Comparison of ENCODE assay signal across 9 cellular contexts in the genomic region with DNA sequence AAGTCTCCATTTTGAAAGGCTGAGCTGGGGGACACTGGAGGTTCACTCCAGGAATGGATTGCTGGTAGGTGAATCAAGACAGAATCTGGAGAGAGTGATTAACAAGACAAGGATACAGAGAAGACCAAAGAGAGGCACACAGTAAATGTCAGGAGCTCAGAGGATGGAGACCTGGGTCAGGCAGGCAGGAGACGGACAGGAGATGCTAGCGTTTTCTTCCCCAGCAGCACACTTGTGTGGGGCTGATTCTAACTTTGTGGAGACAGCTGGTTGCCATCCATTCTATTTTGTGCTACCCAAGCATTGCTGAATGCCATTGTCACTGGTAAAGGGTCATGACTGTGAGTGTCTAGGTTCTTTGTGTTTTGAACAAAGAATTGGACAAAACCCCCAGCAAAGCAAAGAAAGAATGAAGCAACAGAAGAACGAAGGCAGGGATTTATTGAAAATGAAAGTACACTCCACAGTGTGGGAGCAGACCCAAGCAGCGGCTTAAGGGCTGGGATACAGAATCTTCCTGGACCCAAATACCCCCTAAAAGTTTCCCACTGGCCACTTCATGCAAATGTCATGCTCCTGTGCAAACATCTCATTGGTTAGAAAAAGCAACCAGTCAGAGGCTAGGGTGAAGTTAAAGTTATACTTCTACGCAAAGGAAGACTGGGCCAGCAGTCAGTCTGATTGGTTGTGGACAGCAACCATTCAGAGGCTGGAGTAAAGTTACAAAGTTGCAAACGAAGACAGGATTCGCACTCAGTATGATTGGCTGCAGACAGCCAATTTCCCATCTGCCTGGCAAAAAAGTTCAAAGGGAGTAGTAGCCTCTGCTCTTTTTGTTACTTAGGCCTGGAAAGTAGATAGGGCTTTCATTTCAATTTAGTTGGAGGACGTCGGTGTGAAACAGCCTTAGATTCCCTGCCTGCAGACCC. TPM values are rescaled to one million over a fixed set of nuclear protein-coding genes. Genes with fewer than 3 reads are reported as not detected.
A peak's percentile ranks its signal among the peaks of the same experiment; 100 is the strongest.
DNase-seq lines count a peak whose midpoint lies in the region; FAIRE-seq and TF ChIP-seq lines count a peak whose summit lies in the region.
"Had no signal": no experiment of that assay in that cellular context is flagged by ENCODE, and none has a peak within 500 bp of the region (broad histone marks: within the 10 kb centered on the region; RNA-seq: fewer than 3 reads in every experiment).

No MANE protein-coding gene starts in this region.

- no peak overlapping the region for H3K27ac Mint-ChIP-seq in T-helper 2 cell treated with Interferon-gamma antibody and Interleukin-4, amounts not matched to agents 5 μg/mL and 100 μg/mL, for 36 hours
- H3K27ac Mint-ChIP-seq: activated B cell treated with CpG ODN at 0.5 μM for 24 hours had no signal

- peaks cover 18% of the 10 kb centered on the region for H3K4me1 Mint-ChIP-seq in T-helper 2 cell treated with Interferon-gamma antibody and Interleukin-4, amounts not matched to agents 5 μg/mL and 100 μg/mL, for 36 hours (ENCODE audit: low read depth)
- H3K4me1 Mint-ChIP-seq: activated B cell treated with CpG ODN at 0.5 μM for 24 hours had no signal

- DNase-seq in DMS114 treated with DMSO at 0.1 percent for 48 hours (lab: John Stamatoyannopoulos, UW; ENCODE audit: unreplicated experiment) (peak; percentile 33), foreskin fibroblast (peak; percentile 85 to 90), pons (ENCODE audit: low spot score) (peak; percentile 14), NCI-H510A treated with DMSO at 0.1 percent for 48 hours (lab: John Stamatoyannopoulos, UW) (no peak), GM20000 (ENCODE audit: low spot score) (no peak), NCI-H446 (lab: John Stamatoyannopoulos, UW) (no peak), GM12892 (ENCODE audit: insufficient read length) (no peak)
- DNase-seq in T-helper 2 cell treated with Interferon-gamma antibody and Interleukin-4, amounts not matched to agents 5 μg/mL and 100 μg/mL, for 36 hours (ENCODE audit: low spot score), result no peak
- DNase-seq: activated B cell treated with CpG ODN at 0.5 μM for 24 hours had no signal

- H3K4me3 ChIP-seq in foreskin fibroblast (ENCODE audit: low read depth in 1 of 2, low read length in 2 of 2), result peak overlapping the region; percentile 9 to 52

- no peak for FAIRE-seq in GM12892 (lab: Jason Lieb, UNC)

- H3K9me3 Mint-ChIP-seq in T-helper 2 cell treated with Interferon-gamma antibody and Interleukin-4, amounts not matched to agents 5 μg/mL and 100 μg/mL, for 36 hours, result no peaks in the 10 kb centered on the region
- H3K9me3 Mint-ChIP-seq: activated B cell treated with CpG ODN at 0.5 μM for 24 hours had no signal

- H3K4me3 Mint-ChIP-seq in T-helper 2 cell treated with Interferon-gamma antibody and Interleukin-4, amounts not matched to agents 5 μg/mL and 100 μg/mL, for 36 hours, result peak overlapping the region; percentile 11
- H3K4me3 Mint-ChIP-seq: activated B cell treated with CpG ODN at 0.5 μM for 24 hours had no signal

- no peak for TF ChIP-seq CTCF in foreskin fibroblast (IDR thresholded peaks at IDR 0.05; ENCODE audit: low read depth, low read length)
- no peak for TF ChIP-seq CTCF in GM20000 (IDR thresholded peaks at IDR 0.05; ENCODE audit: extremely low read depth, missing control alignments)

- H3K36me3 Mint-ChIP-seq in T-helper 2 cell treated with Interferon-gamma antibody and Interleukin-4, amounts not matched to agents 5 μg/mL and 100 μg/mL, for 36 hours (ENCODE audit: low read depth), result no peaks in the 10 kb centered on the region

- TF ChIP-seq POLR2A in GM12892 (IDR thresholded peaks at IDR 0.05; ENCODE audit: low read depth, low read length), result no peak

- H3K27me3 Mint-ChIP-seq in T-helper 2 cell treated with Interferon-gamma antibody and Interleukin-4, amounts not matched to agents 5 μg/mL and 100 μg/mL, for 36 hours (ENCODE audit: low read depth), result peaks cover 9% of the 10 kb centered on the region
- H3K27me3 Mint-ChIP-seq: activated B cell treated with CpG ODN at 0.5 μM for 24 hours had no signal

RNA-seq across cellular contexts. Expression of gene PTK7, which starts 17.5 kb away (rescaled TPM):
- 0.83 TPM for polyA plus RNA-seq in GM12892 (2012; ENCODE audit: missing spikeins)

RNA-seq across cellular contexts. Expression of gene KLC4, which starts 34.2 kb away (rescaled TPM):
- polyA plus RNA-seq in GM12892 (2012; ENCODE audit: missing spikeins), result 13.5 TPM

RNA-seq across cellular contexts. Expression of gene MRPL2, which starts 34.4 kb away (rescaled TPM):
- 32.5 TPM for polyA plus RNA-seq in GM12892 (2012; ENCODE audit: missing spikeins)

RNA-seq across cellular contexts. Expression of gene CUL7, which starts 40.0 kb away (rescaled TPM):
- polyA plus RNA-seq in GM12892 (2012; ENCODE audit: missing spikeins), result 11.7 TPM

Comparison
In these comparisons a context has a peak if more than half of its experiments do, and no peak if none do; other contexts are left out.
1. DNase-seq: peak in DMS114 treated with DMSO at 0.1 percent for 48 hours (single experiment), foreskin fibroblast (2 of 2) and pons (single experiment); none in T-helper 2 cell treated with Interferon-gamma antibody and Interleukin-4, amounts not matched to agents 5 μg/mL and 100 μg/mL, for 36 hours (single experiment), NCI-H510A treated with DMSO at 0.1 percent for 48 hours (single experiment), GM20000 (single experiment), NCI-H446 (0 of 2) and GM12892 (single experiment).